Comparison of ENCODE assay signal across 8 cellular contexts in the genomic region with DNA sequence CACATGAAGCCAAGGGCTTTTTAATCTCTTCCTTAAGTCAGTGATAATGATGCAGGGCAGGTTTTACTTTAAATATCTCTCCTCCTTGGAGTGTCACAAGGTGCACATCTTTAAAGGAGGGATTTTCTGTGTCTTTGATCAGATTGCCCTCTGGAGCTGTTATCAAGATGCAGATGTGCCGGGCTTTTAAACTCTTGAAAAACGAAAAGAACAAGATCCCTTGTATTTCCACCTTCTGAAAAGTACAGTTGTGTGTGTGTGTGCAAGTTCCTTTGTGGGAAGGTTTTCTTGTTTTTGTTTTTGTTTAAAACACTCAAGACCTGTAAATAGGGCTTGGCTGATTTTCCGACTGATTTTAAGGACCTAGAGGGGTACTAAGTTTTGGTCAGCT.
A peak's percentile ranks its signal among the peaks of the same experiment; 100 is the strongest.
DNase-seq lines count a peak whose midpoint lies in the region; ATAC-seq and TF ChIP-seq lines count a peak whose summit lies in the region.

No MANE protein-coding gene starts in this region.

- TF ChIP-seq CTCF in GM06990 (IDR thresholded peaks at IDR 0.05; ENCODE audit: insufficient read depth, low read length, poor library complexity, severe bottlenecking) (no peak), RWPE2 (IDR thresholded peaks at IDR 0.05; ENCODE audit: poor library complexity, severe bottlenecking) (no peak), foreskin fibroblast (IDR thresholded peaks at IDR 0.05; ENCODE audit: low read depth, low read length) (no peak)

- H3K4me1 ChIP-seq in RWPE2 (ENCODE audit: insufficient read depth, poor library complexity, severe bottlenecking) (no peaks in the 10 kb centered on the region), rectal smooth muscle tissue (ENCODE audit: control insufficient read depth, insufficient read depth, low read length) (peaks cover 5% of the 10 kb centered on the region)

- H3K36me3 ChIP-seq in GM06990 (ENCODE audit: control insufficient read depth, insufficient read depth, low read length) (no peaks in the 10 kb centered on the region), RWPE2 (ENCODE audit: low read depth) (no peaks in the 10 kb centered on the region), rectal smooth muscle tissue (ENCODE audit: control insufficient read depth, insufficient read depth, low read length) (no peaks in the 10 kb centered on the region)

- peak overlapping the region; percentile 83 for H3K4me3 ChIP-seq in GM06990 (replicated peaks; ENCODE audit: low read depth, low read length)
- H3K4me3 ChIP-seq in RWPE2 (ENCODE audit: severe bottlenecking) = peak overlapping the region; percentile 75
- H3K4me3 ChIP-seq in foreskin fibroblast (ENCODE audit: low read depth in 1 of 2, low read length in 2 of 2) = peak overlapping the region; percentile 58 to 72
- H3K4me3 ChIP-seq in rectal smooth muscle tissue (ENCODE audit: low read length) = peak overlapping the region; percentile 77

- H3K9ac ChIP-seq in rectal smooth muscle tissue (ENCODE audit: low read length) = no peak overlapping the region

- no peaks in the 10 kb centered on the region for H3K9me3 ChIP-seq in RWPE2 (ENCODE audit: severe bottlenecking)

- H3K27me3 ChIP-seq in GM06990 (replicated peaks; ENCODE audit: control insufficient read depth, insufficient read depth, low read length) (peaks cover 2% of the 10 kb centered on the region; the same call in 1 of the 2 replicates), RWPE2 (ENCODE audit: insufficient read depth, poor library complexity, severe bottlenecking) (no peaks in the 10 kb centered on the region), rectal smooth muscle tissue (ENCODE audit: control insufficient read depth, insufficient read depth, low read length) (peaks cover 3% of the 10 kb centered on the region)

- no peak for DNase-seq in GM06990 (ENCODE audit: extremely low read depth, insufficient read length)
- DNase-seq in RWPE2 (ENCODE audit: low spot score) = no peak
- no peak for DNase-seq in foreskin fibroblast
- DNase-seq in foreskin melanocyte = no peak

- H3K27ac ChIP-seq in RWPE2 (ENCODE audit: poor library complexity, severe bottlenecking) = no peak overlapping the region
- no peak overlapping the region for H3K27ac ChIP-seq in rectal smooth muscle tissue (ENCODE audit: low read depth, low read length)

- ATAC-seq in RWPE2 (ENCODE audit: low read depth) (no peak), HG02884 (IDR thresholded peaks at IDR 0.05; ENCODE audit: unreplicated experiment) (no peak), HG02938 (IDR thresholded peaks at IDR 0.05; ENCODE audit: unreplicated experiment) (no peak), HG03521 (IDR thresholded peaks at IDR 0.05; ENCODE audit: unreplicated experiment) (no peak)
